In the genomic region with DNA sequence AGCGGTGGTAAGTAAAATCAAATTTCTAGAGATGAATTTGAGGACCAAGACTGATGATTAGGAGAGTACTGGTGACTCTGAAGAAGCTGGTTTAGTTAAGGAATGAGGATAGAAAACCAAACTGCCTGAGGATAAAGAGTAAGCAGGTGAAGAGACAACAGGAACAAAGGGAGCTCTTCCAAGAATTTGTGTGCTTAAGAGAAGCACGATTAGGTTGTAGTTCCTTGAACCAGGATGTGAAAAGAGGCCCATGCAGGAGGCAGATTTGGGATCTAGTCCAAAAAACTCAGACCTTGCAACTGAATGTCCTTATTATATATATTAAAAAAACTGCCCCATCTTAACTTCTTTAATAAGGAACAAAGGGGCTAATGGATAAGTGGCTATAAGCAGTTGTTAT, we compare ENCODE assay signal across 23 cellular contexts.
"Had no signal": no experiment of that assay in that cellular context is flagged by ENCODE, and none has a peak within 500 bp of the region (broad histone marks: within the 10 kb centered on the region; RNA-seq: fewer than 3 reads in every experiment).

No MANE protein-coding gene starts in this region.

- H3K9me3 ChIP-seq: Peyer's patch, SJCRH30 had no signal

- H3K4me1 ChIP-seq: Peyer's patch, SJCRH30 had no signal

- H3K4me3 ChIP-seq: PC-9, Peyer's patch, SJCRH30 had no signal

- H3K27me3 ChIP-seq: Peyer's patch, SJCRH30 had no signal

- DNase-seq: Karpas-422; KG1; MM.1S; NCI-H1092 treated with DMSO at 0.1 percent for 48 hours; NCI-H1436; NCI-H187; NCI-H2029; NCI-H2081 treated with DMSO at 0.1 percent for 48 hours; NCI-H2171 treated with DMSO at 0.1 percent for 48 hours; NCI-H345; NCI-H446 treated with DMSO at 0.1 percent for 48 hours; NCI-H510A treated with DMSO at 0.1 percent for 48 hours; NCI-H526; NCI-H82; NK-92 treated with Interleukin-12 subunit alpha and Interleukin-12 subunit beta, amount 100 ng/mL, for 24 hours; PC-9; Peyer's patch; SHP77 treated with DMSO at 0.1 percent for 48 hours; SJCRH30; T-helper 1 cell had no signal

- H3K27ac ChIP-seq: PC-9, Peyer's patch, SJCRH30 had no signal

- ATAC-seq: HepG2, Right ventricle myocardium inferior, SK-N-SH treated with all-trans-retinoic acid at 6 μM for 48 hours had no signal

- H3K4me2 ChIP-seq: PC-9 had no signal

- H3K36me3 ChIP-seq: SJCRH30 had no signal

- H2AFZ ChIP-seq: PC-9 had no signal
